14 cellular contexts compared by ENCODE assay signal in the genomic region with DNA sequence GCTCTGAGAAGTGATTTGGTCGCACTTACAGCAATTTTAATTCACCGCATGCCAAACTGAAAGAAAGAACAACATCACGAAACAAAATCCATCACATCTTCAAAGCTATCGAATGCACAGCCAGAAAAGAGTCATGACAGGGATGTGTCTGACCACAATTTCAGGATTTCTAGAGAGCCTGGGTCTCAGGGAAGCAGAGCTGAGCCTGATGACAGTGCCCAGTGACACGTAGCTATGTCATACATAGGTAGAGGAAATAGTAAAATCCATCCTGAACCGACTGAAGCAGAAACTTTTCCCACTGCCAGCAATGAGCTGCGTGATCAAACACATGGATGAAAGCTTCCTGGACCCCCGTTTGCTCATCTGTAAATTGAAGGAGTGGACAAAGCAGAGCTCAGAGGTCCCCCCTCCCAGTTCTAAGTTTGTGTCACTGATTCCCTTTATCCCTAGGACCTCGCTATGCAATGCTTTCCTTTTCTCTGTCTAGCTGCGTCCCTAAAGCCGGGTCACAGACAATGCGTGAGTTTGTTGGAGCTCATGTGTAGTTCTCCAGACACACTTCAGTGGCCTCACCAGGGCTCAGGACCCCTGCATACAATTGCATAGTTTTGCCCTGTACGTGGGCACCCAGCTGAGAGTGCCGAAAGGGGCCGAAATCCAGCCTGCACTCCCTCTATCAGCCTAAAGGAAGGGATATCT. TPM values are rescaled to one million over a fixed set of nuclear protein-coding genes. Genes with fewer than 3 reads are reported as not detected.
A peak's percentile ranks its signal among the peaks of the same experiment; 100 is the strongest.
DNase-seq lines count a peak whose midpoint lies in the region; ATAC-seq, FAIRE-seq and TF ChIP-seq lines count a peak whose summit lies in the region.
"Had no signal": no experiment of that assay in that cellular context is flagged by ENCODE, and none has a peak within 500 bp of the region (broad histone marks: within the 10 kb centered on the region; RNA-seq: fewer than 3 reads in every experiment).

No MANE protein-coding gene starts in this region.

- H3K27ac ChIP-seq in muscle layer of colon (ENCODE audit: low read depth, low read length) (peak overlapping the region; percentile 81), upper lobe of right lung (peak overlapping the region; percentile 17), body of pancreas (no peak overlapping the region)
- H3K27ac ChIP-seq: adrenal gland had no signal

- H3K27me3 ChIP-seq in muscle layer of colon (ENCODE audit: control insufficient read depth in 1 of 2, insufficient read depth in 2 of 2, low read length in 2 of 2) (no peaks in the 10 kb centered on the region), upper lobe of right lung (no peaks in the 10 kb centered on the region), body of pancreas (no peaks in the 10 kb centered on the region)
- H3K27me3 ChIP-seq: adrenal gland had no signal

- WGBS in body of pancreas, 2 donors, result 52 to 56% methylated on average over 15 of the region's 15 CpGs

- H3K4me1 ChIP-seq in muscle layer of colon (ENCODE audit: insufficient read depth, low read length) (peaks cover 58% of the 10 kb centered on the region), upper lobe of right lung (peaks cover 4% of the 10 kb centered on the region), body of pancreas (no peaks in the 10 kb centered on the region)
- H3K4me1 ChIP-seq: adrenal gland had no signal

- H3K36me3 ChIP-seq in muscle layer of colon (ENCODE audit: insufficient read depth, low read length) (no peaks in the 10 kb centered on the region), upper lobe of right lung (no peaks in the 10 kb centered on the region), body of pancreas (replicated peaks in 1 of 2; ENCODE audit: insufficient read depth in 1 of 2, low read depth in 2 of 2) (no peaks in the 10 kb centered on the region)
- H3K36me3 ChIP-seq: adrenal gland had no signal

- FAIRE-seq in HTR-8/SVneo (lab: Jason Lieb, UNC), result peak; percentile 44
- FAIRE-seq: HepG2 had no signal

- intact Hi-C loops in upper lobe of right lung (cut with DNase I) (no loop called here), body of pancreas (cut with DNase I) (no loop called here)

- peaks cover 3% of the 10 kb centered on the region for H3K27me3 Mint-ChIP-seq in glutamatergic neuron (ENCODE audit: unreplicated experiment)

- no peaks in the 10 kb centered on the region for H3K36me3 Mint-ChIP-seq in glutamatergic neuron (ENCODE audit: unreplicated experiment)
- H3K36me3 Mint-ChIP-seq: CD8-positive, alpha-beta T cell had no signal

- no peak overlapping the region for H3K4me3 Mint-ChIP-seq in glutamatergic neuron (ENCODE audit: unreplicated experiment)
- H3K4me3 Mint-ChIP-seq: CD8-positive, alpha-beta T cell; dendritic cell treated with granulocyte-macrophage colony-stimulating factor and Interleukin-4, amounts not matched to agents 40 ng/mL and 50 ng/mL, for 4 days had no signal

- ATAC-seq in upper lobe of right lung, result no peak
- no peak for ATAC-seq in GM18861 (IDR thresholded peaks at IDR 0.05; ENCODE audit: unreplicated experiment)
- no peak for ATAC-seq in body of pancreas
- ATAC-seq: CD8-positive, alpha-beta T cell; HepG2 had no signal

- H3K27ac Mint-ChIP-seq in glutamatergic neuron (ENCODE audit: unreplicated experiment), result no peak overlapping the region
- H3K27ac Mint-ChIP-seq: CD8-positive, alpha-beta T cell; dendritic cell treated with granulocyte-macrophage colony-stimulating factor and Interleukin-4, amounts not matched to agents 40 ng/mL and 50 ng/mL, for 4 days had no signal

- H3K9me3 Mint-ChIP-seq in glutamatergic neuron (ENCODE audit: unreplicated experiment), result peaks cover 2% of the 10 kb centered on the region
- H3K9me3 Mint-ChIP-seq: CD8-positive, alpha-beta T cell; dendritic cell treated with granulocyte-macrophage colony-stimulating factor and Interleukin-4, amounts not matched to agents 40 ng/mL and 50 ng/mL, for 4 days had no signal

- TF ChIP-seq POLR2A in body of pancreas (IDR thresholded peaks at IDR 0.05), result no peak

- TF ChIP-seq CTCF in choroid plexus epithelial cell (conservative IDR thresholded peaks at IDR 0.05; ENCODE audit: low read depth, low read length) (peak; percentile 5), upper lobe of right lung (IDR thresholded peaks at IDR 0.05) (no peak), glutamatergic neuron (IDR thresholded peaks at IDR 0.05; ENCODE audit: partially characterized antibody, unreplicated experiment) (no peak), body of pancreas (IDR thresholded peaks at IDR 0.05) (no peak)

- H3K4me1 Mint-ChIP-seq in glutamatergic neuron (ENCODE audit: low read depth, unreplicated experiment), result no peaks in the 10 kb centered on the region

- H3K4me3 ChIP-seq in choroid plexus epithelial cell (ENCODE audit: low read depth, low read length) (peak overlapping the region; percentile 52), muscle layer of colon (ENCODE audit: low read depth in 1 of 2, low read length in 2 of 2) (peak overlapping the region; percentile 3 to 46), upper lobe of right lung (peak overlapping the region; percentile 16), body of pancreas (no peak overlapping the region)

- DNase-seq in HTR-8/SVneo (ENCODE audit: insufficient read length, low spot score), result no peak
- peak; percentile 23 for DNase-seq in choroid plexus epithelial cell (ENCODE audit: low read depth)
- DNase-seq in upper lobe of right lung, result no peak
- no peak for DNase-seq in glutamatergic neuron
- no peak for DNase-seq in body of pancreas
- DNase-seq: activated T-cell treated with anti-CD3 and anti-CD28 coated beads, Interleukin-2, amount 50 U/mL, for 48 hours; adrenal gland; CD8-positive, alpha-beta T cell; NCI-H1105 treated with DMSO at 0.1 percent for 48 hours; NCI-H446 had no signal

- no peaks in the 10 kb centered on the region for H3K9me3 ChIP-seq in muscle layer of colon (ENCODE audit: low read length)
- H3K9me3 ChIP-seq in upper lobe of right lung, result no peaks in the 10 kb centered on the region
- H3K9me3 ChIP-seq in body of pancreas, result no peaks in the 10 kb centered on the region
- H3K9me3 ChIP-seq: adrenal gland had no signal

- H3K9ac ChIP-seq in muscle layer of colon (ENCODE audit: low read length), result peak overlapping the region; percentile 2

RNA-seq across cellular contexts. Expression of a gene that starts 37.6 kb away (rescaled TPM):
- total RNA-seq in upper lobe of right lung (27.8 TPM), glutamatergic neuron (ENCODE audit: unreplicated experiment) (0.81 TPM), body of pancreas (1 to 10 TPM in 1 of 2 donors, under 1 TPM in 1; 0.99 to 4.4 TPM)
- total RNA-seq: CD8-positive, alpha-beta T cell; HepG2 had no signal

Comparison
In these comparisons a context has a peak if more than half of its experiments do, and no peak if none do; other contexts are left out.
1. H3K4me3 ChIP-seq: peak in choroid plexus epithelial cell (single experiment), muscle layer of colon (2 of 2) and upper lobe of right lung (single experiment); none in body of pancreas (0 of 2).
2. H3K27ac ChIP-seq: peak in muscle layer of colon (single experiment) and upper lobe of right lung (single experiment); none in body of pancreas (0 of 4).